In the genomic region with DNA sequence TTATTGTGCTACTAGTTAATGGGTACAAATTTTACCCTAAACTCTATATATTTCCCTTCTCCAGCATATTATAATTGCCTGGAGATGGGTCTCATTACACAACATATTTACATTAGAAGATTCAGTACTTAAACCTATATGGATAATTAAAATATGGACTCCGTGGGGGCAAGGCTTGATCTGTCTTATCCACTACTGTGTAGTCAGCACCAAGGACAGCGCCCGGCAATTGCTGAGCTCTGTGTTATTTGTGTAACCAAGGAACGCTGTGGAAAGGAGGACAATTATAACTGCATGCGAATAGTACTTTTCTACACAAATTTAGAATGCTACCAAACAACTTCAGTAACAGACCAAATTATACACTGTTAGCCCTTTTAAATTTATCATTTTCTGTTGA, we compare ENCODE assay signal across 11 cellular contexts.
A peak's percentile ranks its signal among the peaks of the same experiment; 100 is the strongest.
DNase-seq lines count a peak whose midpoint lies in the region; ATAC-seq and TF ChIP-seq lines count a peak whose summit lies in the region.
"Had no signal": no experiment of that assay in that cellular context is flagged by ENCODE, and none has a peak within 500 bp of the region (broad histone marks: within the 10 kb centered on the region; RNA-seq: fewer than 3 reads in every experiment).

No MANE protein-coding gene starts in this region.

- H3K36me3 Mint-ChIP-seq in activated T-cell treated with anti-CD3 and anti-CD28 coated beads, Interleukin-2, amount 50 U/mL, for 24 hours (ENCODE audit: low read depth): no peaks in the 10 kb centered on the region
- H3K36me3 Mint-ChIP-seq: type B pancreatic cell had no signal

- no peak overlapping the region for H3K4me3 Mint-ChIP-seq in activated T-cell treated with anti-CD3 and anti-CD28 coated beads, Interleukin-2, amount 50 U/mL, for 24 hours
- H3K4me3 Mint-ChIP-seq: type B pancreatic cell had no signal

- DNase-seq in activated CD8-positive, alpha-beta memory T cell treated with anti-CD3 and anti-CD28 coated beads, Interleukin-2, amount 50 U/mL, for 48 hours: peak; percentile 53
- DNase-seq in activated CD8-positive, alpha-beta memory T cell treated with anti-CD3 and anti-CD28 coated beads, Interleukin-2, amount 50 U/mL, for 4 hours: no peak
- DNase-seq in NCI-H82 treated with DMSO at 0.1 percent for 48 hours (lab: John Stamatoyannopoulos, UW; ENCODE audit: unreplicated experiment): peak; percentile 53
- peak; percentile 67 for DNase-seq in ecto neural progenitor cell (ENCODE audit: low spot score)
- DNase-seq in retinal pigment epithelial cell (ENCODE audit: low read depth): peak; percentile 4
- DNase-seq in activated T-cell treated with anti-CD3 and anti-CD28 coated beads, Interleukin-2, amount 50 U/mL, for 24 hours: no peak
- DNase-seq in NCI-H2081 (lab: John Stamatoyannopoulos, UW): no peak
- DNase-seq: NCI-H1930 had no signal

- peaks cover 6% of the 10 kb centered on the region for H3K9me3 Mint-ChIP-seq in activated T-cell treated with anti-CD3 and anti-CD28 coated beads, Interleukin-2, amount 50 U/mL, for 24 hours
- H3K9me3 Mint-ChIP-seq: type B pancreatic cell had no signal

- no peaks in the 10 kb centered on the region for H3K4me1 Mint-ChIP-seq in activated T-cell treated with anti-CD3 and anti-CD28 coated beads, Interleukin-2, amount 50 U/mL, for 24 hours (ENCODE audit: low read depth)

- H3K4me3 ChIP-seq in retinal pigment epithelial cell (ENCODE audit: low read length): no peak overlapping the region
- H3K4me3 ChIP-seq: BLaER1 had no signal

- H3K27ac Mint-ChIP-seq in activated T-cell treated with anti-CD3 and anti-CD28 coated beads, Interleukin-2, amount 50 U/mL, for 24 hours: no peak overlapping the region
- H3K27ac Mint-ChIP-seq: type B pancreatic cell had no signal

- TF ChIP-seq CTCF in retinal pigment epithelial cell (conservative IDR thresholded peaks at IDR 0.05; ENCODE audit: low read depth, low read length): no peak

- no peak for ATAC-seq in GM21717 (IDR thresholded peaks at IDR 0.05; ENCODE audit: unreplicated experiment)

- no peaks in the 10 kb centered on the region for H3K27me3 Mint-ChIP-seq in activated T-cell treated with anti-CD3 and anti-CD28 coated beads, Interleukin-2, amount 50 U/mL, for 24 hours
- H3K27me3 Mint-ChIP-seq: type B pancreatic cell had no signal

Comparison
In these comparisons a context has a peak if more than half of its experiments do, and no peak if none do; other contexts are left out.
1. DNase-seq: peak in activated CD8-positive, alpha-beta memory T cell treated with anti-CD3 and anti-CD28 coated beads, Interleukin-2, amount 50 U/mL, for 48 hours (single experiment), NCI-H82 treated with DMSO at 0.1 percent for 48 hours (single experiment), ecto neural progenitor cell (single experiment) and retinal pigment epithelial cell (single experiment); none in activated CD8-positive, alpha-beta memory T cell treated with anti-CD3 and anti-CD28 coated beads, Interleukin-2, amount 50 U/mL, for 4 hours (single experiment), activated T-cell treated with anti-CD3 and anti-CD28 coated beads, Interleukin-2, amount 50 U/mL, for 24 hours (single experiment) and NCI-H2081 (0 of 2).